8 cellular contexts compared by ENCODE assay signal in the genomic region with DNA sequence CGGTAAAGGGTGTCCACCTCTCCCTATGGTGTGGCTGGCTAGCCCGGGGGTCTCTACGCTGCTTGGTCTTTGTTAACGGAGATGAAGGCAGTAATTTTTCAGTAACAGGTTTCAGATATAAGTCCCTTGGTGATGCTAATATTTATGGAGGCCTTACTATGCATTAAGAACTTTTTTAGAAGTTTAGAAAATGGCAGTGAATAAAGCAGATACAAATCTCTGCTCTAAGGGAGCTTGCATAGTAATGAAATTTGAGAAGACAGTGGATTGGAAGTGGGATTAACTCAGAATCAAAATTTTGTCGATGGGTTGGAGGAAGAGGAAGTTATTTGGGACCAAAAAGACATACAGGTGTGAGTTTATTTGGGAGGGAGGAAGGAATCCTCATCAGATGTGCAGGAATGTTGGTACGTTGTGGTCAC.
A peak's percentile ranks its signal among the peaks of the same experiment; 100 is the strongest.
DNase-seq lines count a peak whose midpoint lies in the region; ATAC-seq, FAIRE-seq and TF ChIP-seq lines count a peak whose summit lies in the region.

No MANE protein-coding gene starts in this region.

- TF ChIP-seq CTCF in AG04449 (IDR thresholded peaks at IDR 0.05; ENCODE audit: insufficient read depth, low read length, missing control alignments): no peak
- TF ChIP-seq CTCF in brain microvascular endothelial cell (IDR thresholded peaks at IDR 0.05; ENCODE audit: low read depth, low read length, missing control alignments): peak; percentile 52

- DNase-seq in AG04449 (ENCODE audit: low read depth, low spot score) (no peak), brain microvascular endothelial cell (no peak), GM19239 (ENCODE audit: insufficient read length, low spot score) (no peak), C1 segment of cervical spinal cord (lab: John Stamatoyannopoulos, UW) (no peak), urothelium cell line (ENCODE audit: low spot score) (no peak), NCI-H1694 (lab: John Stamatoyannopoulos, UW) (no peak)

- CTCF ChIA-PET in AG04449 (lab: Yijun Ruan, JAX): interaction anchor here (0.6 to 5.3 kb wide), 15 partner anchors 9 to 722 kb away, joined by 3 to 43 read pairs (median 9); a partner anchor contains a TSS

- H3K36me3 ChIP-seq in brain microvascular endothelial cell (replicated peaks): peaks cover 26% of the 10 kb centered on the region
- peaks cover 25 to 26% of the 10 kb centered on the region in 2 donors for H3K36me3 ChIP-seq in mucosa of rectum (ENCODE audit: control insufficient read depth in 2 of 2, insufficient read depth in 2 of 2, low read length in 2 of 2)

- FAIRE-seq in GM19239 (lab: Jason Lieb, UNC) (no peak), urothelium cell line (lab: Jason Lieb, UNC) (no peak)

- H3K27ac ChIP-seq in brain microvascular endothelial cell: peak overlapping the region; percentile 84
- peak overlapping the region; percentile 74 to 83 for H3K27ac ChIP-seq in mucosa of rectum (ENCODE audit: low read depth in 2 of 2, low read length in 2 of 2)

- in situ Hi-C loops in brain microvascular endothelial cell (cut with HindIII; ENCODE audit: low pct_ligation_motif_present, low sequenced_read_pairs): no loop called here

- H3K27me3 ChIP-seq in brain microvascular endothelial cell (replicated peaks) (no peaks in the 10 kb centered on the region), mucosa of rectum (ENCODE audit: control insufficient read depth in 2 of 2, insufficient read depth in 2 of 2, low read length in 2 of 2) (no peaks in the 10 kb centered on the region)

- H3K4me3 ChIP-seq in AG04449 (ENCODE audit: low read depth, low read length) (peak overlapping the region; percentile 99), brain microvascular endothelial cell (ENCODE audit: low read depth, low read length) (peak overlapping the region; percentile 99), mucosa of rectum (ENCODE audit: low read length in 2 of 2) (peak overlapping the region; percentile 94 to 96)

- H3K4me1 ChIP-seq in mucosa of rectum (ENCODE audit: control insufficient read depth in 2 of 2, insufficient read depth in 2 of 2, low read length in 2 of 2): peaks cover 6 to 16% of the 10 kb centered on the region in 2 donors

- no peaks in the 10 kb centered on the region for H3K9me3 ChIP-seq in mucosa of rectum (ENCODE audit: control insufficient read depth in 2 of 2, low read length in 2 of 2)

- ATAC-seq in HG03066 (IDR thresholded peaks at IDR 0.05; ENCODE audit: low read depth, unreplicated experiment): peak; percentile 45

- POLR2A ChIA-PET in AG04449 (lab: Yijun Ruan, JAX): no interaction called here

- peak overlapping the region; percentile 76 to 85 for H3K9ac ChIP-seq in mucosa of rectum (ENCODE audit: low read depth in 1 of 2, low read length in 2 of 2)
